In genomic region chr9:129343697-129344375, GRCh38 we compare ENCODE assay signal across 11 cellular contexts.
DNase-seq lines count a peak whose midpoint lies in the region; ATAC-seq and TF ChIP-seq lines count a peak whose summit lies in the region.
"Had no signal": no experiment of that assay in that cellular context is flagged by ENCODE, and none has a peak within 500 bp of the region (broad histone marks: within the 10 kb centered on the region; RNA-seq: fewer than 3 reads in every experiment).

No MANE protein-coding gene starts in this region.

- no peaks in the 10 kb centered on the region for H3K9me3 ChIP-seq in effector memory CD4-positive, alpha-beta T cell (ENCODE audit: control insufficient read depth, low read length)

- H3K4me1 Mint-ChIP-seq in brain: no peaks in the 10 kb centered on the region

- no peaks in the 10 kb centered on the region for H3K36me3 ChIP-seq in effector memory CD4-positive, alpha-beta T cell (ENCODE audit: control insufficient read depth, insufficient read depth, low read length)

- H3K27ac Mint-ChIP-seq in brain: peak overlapping the region; percentile 47 to 86 (median 63)

- H3K27ac ChIP-seq in effector memory CD4-positive, alpha-beta T cell (ENCODE audit: insufficient read depth, low read length, poor library complexity, severe bottlenecking): no peak overlapping the region

- peaks cover 9% of the 10 kb centered on the region for H3K27me3 Mint-ChIP-seq in brain
- H3K27me3 Mint-ChIP-seq: CD4-positive, alpha-beta memory T cell had no signal

- no peaks in the 10 kb centered on the region for H3K4me1 ChIP-seq in effector memory CD4-positive, alpha-beta T cell (ENCODE audit: control insufficient read depth, insufficient read depth, low read length, poor library complexity, severe bottlenecking)

- H3K4me3 Mint-ChIP-seq in brain: no peak overlapping the region
- H3K4me3 Mint-ChIP-seq: CD4-positive, alpha-beta memory T cell had no signal

- H3K9me3 Mint-ChIP-seq in brain: peaks cover 0 to 9% (median 2%) of the 10 kb centered on the region in 5 experiments
- H3K9me3 Mint-ChIP-seq: CD4-positive, alpha-beta memory T cell had no signal

- DNase-seq in HT-29 (ENCODE audit: low spot score) (peak; percentile 77), iris pigment epithelial cell (ENCODE audit: low read depth) (peak; percentile 74), retina (peak; percentile 11)
- no peak for DNase-seq in effector memory CD4-positive, alpha-beta T cell
- no peak for DNase-seq in activated CD4-positive, alpha-beta T cell treated with anti-CD3 and anti-CD28 coated beads, Interleukin-2, amount 50 U/mL, for 4 hours
- DNase-seq: activated CD4-positive, alpha-beta T cell treated with anti-CD3 and anti-CD28 coated beads, Interleukin-2, amount 50 U/mL, for 1 hour; CD4-positive, alpha-beta memory T cell; stimulated activated CD4-positive, alpha-beta T cell treated with anti-CD3 and anti-CD28 coated beads, Interleukin-4, amount 100 ng/mL, for 1 hour had no signal

- no peaks in the 10 kb centered on the region for H3K27me3 ChIP-seq in effector memory CD4-positive, alpha-beta T cell (replicated peaks; ENCODE audit: control insufficient read depth, insufficient read depth, low read length, poor library complexity, severe bottlenecking)

- no peaks in the 10 kb centered on the region for H3K36me3 Mint-ChIP-seq in brain
- H3K36me3 Mint-ChIP-seq: CD4-positive, alpha-beta memory T cell had no signal

- no peak overlapping the region for H3K4me3 ChIP-seq in effector memory CD4-positive, alpha-beta T cell (ENCODE audit: insufficient read depth, low read depth, low read length, poor library complexity, severe bottlenecking)

- ATAC-seq in HG03442 (IDR thresholded peaks at IDR 0.05; ENCODE audit: unreplicated experiment): no peak
- no peak for ATAC-seq in GM19397 (IDR thresholded peaks at IDR 0.05; ENCODE audit: unreplicated experiment)

- TF ChIP-seq CTCF in brain (conservative IDR thresholded peaks at IDR 0.05): no peak

Comparison
In these comparisons a context has a peak if more than half of its experiments do, and no peak if none do; other contexts are left out.
1. DNase-seq: peak in HT-29 (single experiment), iris pigment epithelial cell (single experiment) and retina (single experiment); none in effector memory CD4-positive, alpha-beta T cell (0 of 3) and activated CD4-positive, alpha-beta T cell treated with anti-CD3 and anti-CD28 coated beads, Interleukin-2, amount 50 U/mL, for 4 hours (0 of 2).